1 cellular context compared by ENCODE assay signal in the genomic region with DNA sequence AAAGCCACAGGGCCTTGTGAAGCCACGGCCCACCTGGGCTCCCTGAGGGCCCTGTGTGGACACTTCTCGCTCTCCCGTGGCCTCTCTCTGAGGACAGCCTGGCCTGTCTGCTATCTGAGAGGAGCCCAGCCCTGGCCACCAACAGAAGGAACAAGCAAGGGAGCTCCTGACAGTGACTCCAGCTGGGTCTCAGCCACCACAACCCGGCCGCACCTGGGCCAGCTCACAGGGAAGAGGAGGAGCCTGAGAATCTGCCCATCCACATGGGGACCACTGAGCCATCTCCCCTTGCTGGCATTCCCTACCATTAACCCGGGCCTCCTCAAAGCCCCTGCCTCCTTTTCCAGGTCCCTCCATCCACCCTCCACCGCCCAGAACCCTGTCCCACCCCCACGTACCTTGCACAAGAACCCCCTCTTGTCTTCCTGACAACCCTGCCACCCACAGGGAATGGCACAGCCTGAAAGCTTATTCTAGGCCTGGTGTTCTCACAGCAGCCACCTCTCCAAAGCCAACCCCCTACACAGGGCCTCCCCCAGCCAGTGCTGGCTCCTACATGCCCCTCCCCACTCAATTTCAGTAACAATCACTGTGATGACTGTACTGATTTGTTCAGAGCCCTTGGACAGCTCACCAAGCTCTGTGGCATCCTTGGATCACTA.
A peak's percentile ranks its signal among the peaks of the same experiment; 100 is the strongest.
TF ChIP-seq lines count a peak whose summit lies in the region.

No MANE protein-coding gene starts in this region.

TF ChIP-seq in HEK293, 187 proteins besides CTCF, POLR2A, EP300 and RAD21 (continued from another document):
- TF ChIP-seq PRDM10 (tag by site-specific recombination; IDR thresholded peaks at IDR 0.05) (peak; percentile 65), ZNF146 (tag by site-specific recombination; IDR thresholded peaks at IDR 0.05) (no peak)
